Comparison of ENCODE assay signal across 9 cellular contexts in genomic region chr2:182372661-182373060, GRCh38. TPM values are rescaled to one million over a fixed set of nuclear protein-coding genes. Genes with fewer than 3 reads are reported as not detected.
DNase-seq lines count a peak whose midpoint lies in the region; ATAC-seq and TF ChIP-seq lines count a peak whose summit lies in the region.
"Had no signal": no experiment of that assay in that cellular context is flagged by ENCODE, and none has a peak within 500 bp of the region (broad histone marks: within the 10 kb centered on the region; RNA-seq: fewer than 3 reads in every experiment).

No MANE protein-coding gene starts in this region.

- H3K9me3 ChIP-seq in SJSA1 (replicated peaks) (0 out of 2 replicates have a peak, but pooled peaks cover 6% of the 10 kb centered on the region), trophoblast cell (ENCODE audit: insufficient read depth, low read depth, low read length) (peaks cover 5% of the 10 kb centered on the region)

- ATAC-seq in GM19351 (IDR thresholded peaks at IDR 0.05; ENCODE audit: unreplicated experiment): no peak
- no peak for ATAC-seq in GM21528 (IDR thresholded peaks at IDR 0.05; ENCODE audit: low FRiP score, unreplicated experiment)

- no peak overlapping the region for H3K14ac ChIP-seq in trophoblast cell (ENCODE audit: low read length)

- H3K4me1 ChIP-seq in SJSA1 (replicated peaks) (peaks cover 17% of the 10 kb centered on the region), trophoblast cell (ENCODE audit: control insufficient read depth in 1 of 2, insufficient read depth in 2 of 2, low read length in 2 of 2) (peaks cover 0 to 2% of the 10 kb centered on the region in 2 experiments)

- no peak overlapping the region for H2BK12ac ChIP-seq in trophoblast cell (ENCODE audit: low read length)

- no CpG with 5 or more reads among the region's 2 CpGs for WGBS in trophoblast cell (ENCODE audit: extremely low coverage, insufficient coverage, insufficient read length)

- H3K4ac ChIP-seq in trophoblast cell (ENCODE audit: low read depth, low read length): no peak overlapping the region

- DNase-seq in AG20443 (ENCODE audit: low spot score): peak; percentile 86
- peak; percentile 68 to 87 for DNase-seq in SJSA1 (ENCODE audit: low read depth in 1 of 2, low spot score in 2 of 2)
- peak; percentile 82 to 88 for DNase-seq in foreskin fibroblast
- peak in 1 of 2 donors; percentile 43 for DNase-seq in trophoblast cell
- DNase-seq in G401 (ENCODE audit: low spot score): no peak
- no peak for DNase-seq in NCI-H2227 (lab: John Stamatoyannopoulos, UW; ENCODE audit: unreplicated experiment)
- DNase-seq: H7 had no signal

- H3K23ac ChIP-seq in trophoblast cell (ENCODE audit: low read length): no peak overlapping the region

- no peak overlapping the region for H2AK5ac ChIP-seq in trophoblast cell (ENCODE audit: low read length)

- H4K8ac ChIP-seq in trophoblast cell (ENCODE audit: low read depth, low read length): no peak overlapping the region

- peak overlapping the region; percentile 85 for H2BK5ac ChIP-seq in trophoblast cell (ENCODE audit: low read depth, low read length, poor library complexity)

- no peak overlapping the region for H4K12ac ChIP-seq in trophoblast cell (ENCODE audit: low read depth, low read length)

- H3K27me3 ChIP-seq in SJSA1 (replicated peaks): no peaks in the 10 kb centered on the region
- H3K27me3 ChIP-seq in trophoblast cell (ENCODE audit: insufficient read depth, low read length): no peaks in the 10 kb centered on the region

- no peak overlapping the region for H3K4me3 ChIP-seq in SJSA1
- H3K4me3 ChIP-seq in foreskin fibroblast (ENCODE audit: low read depth in 1 of 2, low read length in 2 of 2): no peak overlapping the region
- H3K4me3 ChIP-seq in trophoblast cell (ENCODE audit: low read depth, low read length): no peak overlapping the region

- H2AFZ ChIP-seq in trophoblast cell (ENCODE audit: insufficient read depth, low read length, poor library complexity): peak overlapping the region; percentile 8

- no peak overlapping the region for H3K9ac ChIP-seq in trophoblast cell (ENCODE audit: low read length)

- TF ChIP-seq CTCF in foreskin fibroblast (IDR thresholded peaks at IDR 0.05; ENCODE audit: low read depth, low read length): no peak

- no peaks in the 10 kb centered on the region for H3K79me1 ChIP-seq in trophoblast cell (ENCODE audit: low read length)

- H3K4me2 ChIP-seq in trophoblast cell (ENCODE audit: low read length): peak overlapping the region; percentile 19

- in situ Hi-C loops in G401 (cut with HindIII; ENCODE audit: low sequenced_read_pairs): no loop called here

- no peak overlapping the region for H3K18ac ChIP-seq in trophoblast cell (ENCODE audit: low read length)

- H2BK120ac ChIP-seq in trophoblast cell (ENCODE audit: insufficient read depth, low read length, poor library complexity): no peak overlapping the region

- peak overlapping the region; percentile 95 for H3K27ac ChIP-seq in SJSA1
- peak overlapping the region; percentile 79 for H3K27ac ChIP-seq in trophoblast cell (ENCODE audit: low read depth, low read length)

- H3K36me3 ChIP-seq in SJSA1 (no peaks in the 10 kb centered on the region), trophoblast cell (ENCODE audit: control insufficient read depth in 1 of 2, insufficient read depth in 2 of 2, low read length in 2 of 2) (no peaks in the 10 kb centered on the region)

- H3K79me2 ChIP-seq in trophoblast cell (ENCODE audit: control insufficient read depth, insufficient read depth, low read length, poor library complexity): no peaks in the 10 kb centered on the region

- H4K91ac ChIP-seq in trophoblast cell (ENCODE audit: low read depth, low read length): no peak overlapping the region

RNA-seq across cellular contexts. Expression of gene PDE1A, which starts 54.2 kb away (rescaled TPM):
- total RNA-seq in SJSA1 (2014; rRNA removed; shearing (Covaris generic)): not detected in 2 replicates
- polyA plus RNA-seq in trophoblast cell (2013): 0.21 and 0.25 TPM in 2 replicates
- total RNA-seq in G401 (2014; rRNA removed; shearing (Covaris generic)): 1.1 and 10.9 TPM in 2 replicates

Comparison
In these comparisons a context has a peak if more than half of its experiments do, and no peak if none do; other contexts are left out.
1. DNase-seq: peak in AG20443 (single experiment), SJSA1 (2 of 2) and foreskin fibroblast (2 of 2); none in G401 (single experiment) and NCI-H2227 (single experiment).